ENCODE assay signal across 15 cellular contexts in the genomic region with DNA sequence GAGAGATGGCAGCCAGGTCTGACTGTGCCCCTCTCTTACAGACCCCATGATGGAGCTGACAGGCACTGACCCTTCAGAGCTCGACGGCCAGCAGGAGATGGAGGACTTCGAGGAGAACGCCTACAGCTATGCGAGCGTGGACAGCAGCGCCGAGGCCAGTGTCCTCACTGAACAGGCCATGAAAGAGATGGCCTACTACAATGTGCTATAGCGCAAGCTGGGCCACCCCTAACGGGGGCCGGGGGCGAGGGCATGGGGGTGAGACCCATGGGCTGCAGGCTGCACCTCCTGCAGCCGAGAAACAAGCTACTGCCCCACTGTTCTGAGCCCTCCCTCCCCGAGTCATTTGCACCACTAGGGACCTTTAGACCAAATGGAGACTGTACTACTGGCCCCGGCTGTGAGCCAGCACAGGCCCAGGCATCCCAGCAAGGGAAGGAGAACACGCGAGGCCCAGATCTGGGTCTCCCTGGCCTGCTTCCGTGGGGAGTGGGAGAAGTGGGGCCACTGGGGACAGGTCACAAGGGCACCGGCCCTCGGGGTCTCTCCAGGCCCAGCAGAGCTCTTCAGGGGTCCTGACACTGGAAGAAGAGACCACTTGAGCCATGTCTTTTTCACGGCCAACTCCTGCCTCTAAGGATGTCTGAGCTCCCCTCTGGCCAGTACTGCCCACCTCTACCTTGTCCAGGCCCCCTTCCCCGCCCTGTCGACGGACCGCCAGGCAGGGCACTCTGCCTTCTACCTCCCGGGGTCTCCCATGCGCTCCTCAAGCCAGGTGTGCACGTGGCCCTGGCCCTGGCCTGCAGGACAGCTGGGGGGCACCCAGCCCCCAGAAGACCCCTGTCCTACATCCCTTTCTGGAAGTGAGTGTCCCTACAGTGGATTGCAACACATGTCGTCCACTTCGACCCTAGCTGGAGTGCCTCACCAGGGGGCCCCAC.
"Had no signal": no experiment of that assay in that cellular context is flagged by ENCODE, and none has a peak within 500 bp of the region (broad histone marks: within the 10 kb centered on the region; RNA-seq: fewer than 3 reads in every experiment).

No MANE protein-coding gene starts in this region.

- H3K27ac Mint-ChIP-seq: activated CD4-positive, alpha-beta T cell treated with anti-CD3 and anti-CD28 coated beads, Interleukin-2, amount 10 ng/mL, durations not matched to agents 7 days and 5 days; activated T-cell treated with anti-CD3 and anti-CD28 coated beads, Interleukin-2, amount 50 U/mL, for 72 hours; endodermal cell; progenitor cell of endocrine pancreas had no signal

- H3K4me3 Mint-ChIP-seq: activated CD4-positive, alpha-beta T cell treated with anti-CD3 and anti-CD28 coated beads, Interleukin-2, amount 10 ng/mL, durations not matched to agents 7 days and 5 days; activated T-cell treated with anti-CD3 and anti-CD28 coated beads, Interleukin-2, amount 50 U/mL, for 72 hours; endodermal cell; naive thymus-derived CD8-positive, alpha-beta T cell; T-cell had no signal

- H3K4me3 ChIP-seq: thyroid gland had no signal

- H3K4me1 Mint-ChIP-seq: naive thymus-derived CD8-positive, alpha-beta T cell; T-cell had no signal

- H3K27me3 ChIP-seq: thyroid gland had no signal

- H3K27me3 Mint-ChIP-seq: activated CD4-positive, alpha-beta T cell treated with anti-CD3 and anti-CD28 coated beads, Interleukin-2, amount 10 ng/mL, durations not matched to agents 7 days and 5 days; naive thymus-derived CD8-positive, alpha-beta T cell; progenitor cell of endocrine pancreas; T-cell had no signal

- ATAC-seq: activated T-cell treated with anti-CD3 and anti-CD28 coated beads, Interleukin-2, amount 50 U/mL, for 72 hours; naive thymus-derived CD8-positive, alpha-beta T cell; T-cell had no signal

- DNase-seq: activated CD4-positive, alpha-beta T cell treated with anti-CD3 and anti-CD28 coated beads, Interleukin-2, amount 10 ng/mL, durations not matched to agents 7 days and 5 days; activated CD8-positive, alpha-beta memory T cell treated with anti-CD3 and anti-CD28 coated beads, Interleukin-2, amount 50 U/mL, for 48 hours; activated gamma-delta T cell; activated T-cell treated with anti-CD3 and anti-CD28 coated beads, Interleukin-2, amount 50 U/mL, for 72 hours; dermis blood vessel endothelial cell; left colon; mammary epithelial cell; naive thymus-derived CD8-positive, alpha-beta T cell; right cardiac atrium; small intestine; T-cell; T-helper 9 cell; thyroid gland had no signal

- H3K9me3 ChIP-seq: thyroid gland had no signal

- H3K9me3 Mint-ChIP-seq: activated CD4-positive, alpha-beta T cell treated with anti-CD3 and anti-CD28 coated beads, Interleukin-2, amount 10 ng/mL, durations not matched to agents 7 days and 5 days; activated T-cell treated with anti-CD3 and anti-CD28 coated beads, Interleukin-2, amount 50 U/mL, for 72 hours; endodermal cell; naive thymus-derived CD8-positive, alpha-beta T cell; T-cell had no signal

- H3K27ac ChIP-seq: thyroid gland had no signal
